1 cellular context compared by ENCODE assay signal in genomic region chr1:45303582-45304310, GRCh38.
TF ChIP-seq lines count a peak whose summit lies in the region.

No MANE protein-coding gene starts in this region.

TF ChIP-seq in HepG2, 621 proteins besides CTCF, POLR2A, EP300 and RAD21 (continued from another document and continues in another):
- TF ChIP-seq SRY (CRISPR knock-in tag; IDR thresholded peaks at IDR 0.05), result peak; percentile 76
- TF ChIP-seq HNF4A (CRISPR knock-in tag; IDR thresholded peaks at IDR 0.05), result peak; percentile 52
- TF ChIP-seq E2F1 (CRISPR knock-in tag; IDR thresholded peaks at IDR 0.05), result no peak; the same call in 1 of the 2 replicates
- TF ChIP-seq JUNB (CRISPR knock-in tag; IDR thresholded peaks at IDR 0.05; ENCODE audit: borderline replicate concordance), result no peak
- no peak; the same call in 1 of the 2 replicates for TF ChIP-seq NFKBIZ (CRISPR knock-in tag; IDR thresholded peaks at IDR 0.05)
- peak; percentile 94 for TF ChIP-seq KAT7 (CRISPR knock-in tag; IDR thresholded peaks at IDR 0.05; ENCODE audit: borderline replicate concordance)
- peak; percentile 76; the same call in 1 of the 2 replicates for TF ChIP-seq NR0B2 (CRISPR knock-in tag; IDR thresholded peaks at IDR 0.05)
- TF ChIP-seq ZNF34 (CRISPR knock-in tag; IDR thresholded peaks at IDR 0.05; ENCODE audit: borderline replicate concordance), result no peak
- peak; percentile 65 for TF ChIP-seq ARID5B (CRISPR knock-in tag; IDR thresholded peaks at IDR 0.05)
- TF ChIP-seq POGK (CRISPR knock-in tag; conservative IDR thresholded peaks at IDR 0.05), result peak; percentile 87; the same call in 1 of the 2 replicates
- 0 out of 2 replicates have a peak, but pooled peaks have one; percentile 40 for TF ChIP-seq ISX (CRISPR knock-in tag; conservative IDR thresholded peaks at IDR 0.05)
- no peak for TF ChIP-seq HOXA7 (CRISPR knock-in tag; IDR thresholded peaks at IDR 0.05)
- peak; percentile 80; the same call in 1 of the 2 replicates for TF ChIP-seq ZNF512B (CRISPR knock-in tag; IDR thresholded peaks at IDR 0.05; ENCODE audit: borderline replicate concordance)
- no peak for TF ChIP-seq ZC3H13 (CRISPR knock-in tag; IDR thresholded peaks at IDR 0.05)
- TF ChIP-seq ZNF687 (CRISPR knock-in tag; IDR thresholded peaks at IDR 0.05), result peak; percentile 86
- 0 out of 2 replicates have a peak, but pooled peaks have one; percentile 31 for TF ChIP-seq ZBTB4 (CRISPR knock-in tag; IDR thresholded peaks at IDR 0.05; ENCODE audit: borderline replicate concordance)
- TF ChIP-seq ESRRA (CRISPR knock-in tag; IDR thresholded peaks at IDR 0.05; ENCODE audit: low read depth), result peak; percentile 68
- 0 out of 2 replicates have a peak, but pooled peaks have one; percentile 22 for TF ChIP-seq ZXDC (CRISPR knock-in tag; IDR thresholded peaks at IDR 0.05)
- TF ChIP-seq TCF7 (IDR thresholded peaks at IDR 0.05; ENCODE audit: low read depth), result peak; percentile 91
- TF ChIP-seq ZNF609 (CRISPR knock-in tag; IDR thresholded peaks at IDR 0.05; ENCODE audit: borderline replicate concordance), result 0 out of 2 replicates have a peak, but pooled peaks have one; percentile 27
- TF ChIP-seq TRIM24 (CRISPR knock-in tag; IDR thresholded peaks at IDR 0.05), result no peak
- no peak for TF ChIP-seq NR3C1 (CRISPR knock-in tag; IDR thresholded peaks at IDR 0.05)
- TF ChIP-seq SUZ12 (IDR thresholded peaks at IDR 0.05; ENCODE audit: low read depth, low read length), result no peak
- TF ChIP-seq ZNF224 (CRISPR knock-in tag; IDR thresholded peaks at IDR 0.05), result no peak
- TF ChIP-seq PAF1 (CRISPR knock-in tag; IDR thresholded peaks at IDR 0.05), result no peak
